ENCODE assay signal across 19 cellular contexts in the genomic region with DNA sequence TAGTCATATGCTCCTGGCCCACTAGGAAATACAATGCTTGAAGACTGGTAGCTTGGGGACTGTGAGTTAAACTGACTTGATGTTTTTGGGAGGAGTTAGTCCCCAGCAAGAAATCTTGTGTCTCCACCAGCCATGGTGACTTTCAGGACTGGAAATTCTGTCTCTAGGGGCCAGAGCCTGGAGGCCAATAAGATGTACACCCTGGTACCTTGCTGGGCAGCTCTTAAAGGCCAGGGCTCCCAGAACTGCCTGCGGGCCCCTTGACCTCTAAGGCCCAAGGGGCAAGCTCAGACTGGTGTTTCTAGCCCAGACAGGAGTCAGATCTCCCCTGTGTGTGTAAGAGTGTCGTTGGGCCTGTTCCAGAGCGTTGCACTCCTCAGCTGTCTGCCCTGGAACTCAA.
"Had no signal": no experiment of that assay in that cellular context is flagged by ENCODE, and none has a peak within 500 bp of the region (broad histone marks: within the 10 kb centered on the region; RNA-seq: fewer than 3 reads in every experiment).

No MANE protein-coding gene starts in this region.

- H3K4me2 ChIP-seq: SK-N-SH had no signal

- DNase-seq: activated CD4-positive, alpha-beta T cell treated with anti-CD3 and anti-CD28 coated beads for 36 hours; activated CD8-positive, alpha-beta memory T cell treated with anti-CD3 and anti-CD28 coated beads, Interleukin-2, amount 50 U/mL, for 4 hours; activated CD8-positive, alpha-beta T cell treated with anti-CD3 and anti-CD28 coated beads for 36 hours; activated naive CD4-positive, alpha-beta T cell; central memory CD4-positive, alpha-beta T cell; NCI-H1092; NCI-H1417; NCI-H1930; NCI-H2107; NCI-H345; NCI-H510A; NCI-H526 treated with DMSO at 0.1 percent for 48 hours; NCI-H82; OCI-M1; RPMI8226; SK-N-SH; T-helper 1 cell had no signal

- H3K27ac ChIP-seq: breast epithelium, VCaP had no signal

- H3K9me3 ChIP-seq: breast epithelium, SK-N-SH had no signal

- H3K36me3 ChIP-seq: breast epithelium had no signal

- H3K4me3 ChIP-seq: breast epithelium had no signal

- H3K9ac ChIP-seq: SK-N-SH had no signal
